ENCODE assay signal across 22 cellular contexts in genomic region chr7:28706607-28707006, GRCh38.
"Had no signal": no experiment of that assay in that cellular context is flagged by ENCODE, and none has a peak within 500 bp of the region (broad histone marks: within the 10 kb centered on the region; RNA-seq: fewer than 3 reads in every experiment).

No MANE protein-coding gene starts in this region.

- DNase-seq: activated CD4-positive, alpha-beta T cell treated with anti-CD3 and anti-CD28 coated beads for 48 hours; activated CD4-positive, alpha-beta T cell treated with anti-CD3 and anti-CD28 coated beads, Interleukin-2, amount 50 U/mL, for 48 hours; activated CD8-positive, alpha-beta memory T cell treated with anti-CD3 and anti-CD28 coated beads for 24 hours; activated effector memory CD4-positive, alpha-beta T cell treated with Interleukin-2 at 50 U/mL for 16 hours; activated naive CD4-positive, alpha-beta T cell treated with Interleukin-2 at 50 U/mL for 16 hours; anterior cingulate cortex; cerebellar nuclear complex; colonic mucosa; effector memory CD4-positive, alpha-beta T cell; erythroblast; islet precursor cell; left cardiac atrium; naive thymus-derived CD8-positive, alpha-beta T cell; posterior cingulate gyrus; right lobe of liver; stimulated activated CD4-positive, alpha-beta T cell treated with anti-CD3 and anti-CD28 coated beads, Interleukin-4, amount 100 ng/mL, for 1 hour; thyroid gland had no signal

- H3K4me1 ChIP-seq: colonic mucosa, right lobe of liver had no signal

- H3K27me3 ChIP-seq: cardiac muscle cell, colonic mucosa, gastroesophageal sphincter, hepatocyte, right lobe of liver, thyroid gland had no signal

- H3K9me3 ChIP-seq: colonic mucosa, gastroesophageal sphincter, right lobe of liver, thyroid gland had no signal

- ATAC-seq: activated CD4-positive, CD25-positive, alpha-beta regulatory T cell treated with anti-CD3 and anti-CD28 coated beads, Interleukin-2, amount 50 U/mL, for 24 hours; gastroesophageal sphincter; naive thymus-derived CD8-positive, alpha-beta T cell; right lobe of liver had no signal

- H3K36me3 ChIP-seq: cardiac muscle cell, colonic mucosa, gastroesophageal sphincter, right lobe of liver, thyroid gland had no signal

- H3K27ac ChIP-seq: cardiac muscle cell, colonic mucosa, gastroesophageal sphincter, hepatocyte, right lobe of liver, thyroid gland, VCaP had no signal

- H3K4me3 ChIP-seq: cardiac muscle cell, colonic mucosa, gastroesophageal sphincter, hepatocyte, right lobe of liver, thyroid gland had no signal
